Comparison of ENCODE assay signal across 8 cellular contexts in the genomic region with DNA sequence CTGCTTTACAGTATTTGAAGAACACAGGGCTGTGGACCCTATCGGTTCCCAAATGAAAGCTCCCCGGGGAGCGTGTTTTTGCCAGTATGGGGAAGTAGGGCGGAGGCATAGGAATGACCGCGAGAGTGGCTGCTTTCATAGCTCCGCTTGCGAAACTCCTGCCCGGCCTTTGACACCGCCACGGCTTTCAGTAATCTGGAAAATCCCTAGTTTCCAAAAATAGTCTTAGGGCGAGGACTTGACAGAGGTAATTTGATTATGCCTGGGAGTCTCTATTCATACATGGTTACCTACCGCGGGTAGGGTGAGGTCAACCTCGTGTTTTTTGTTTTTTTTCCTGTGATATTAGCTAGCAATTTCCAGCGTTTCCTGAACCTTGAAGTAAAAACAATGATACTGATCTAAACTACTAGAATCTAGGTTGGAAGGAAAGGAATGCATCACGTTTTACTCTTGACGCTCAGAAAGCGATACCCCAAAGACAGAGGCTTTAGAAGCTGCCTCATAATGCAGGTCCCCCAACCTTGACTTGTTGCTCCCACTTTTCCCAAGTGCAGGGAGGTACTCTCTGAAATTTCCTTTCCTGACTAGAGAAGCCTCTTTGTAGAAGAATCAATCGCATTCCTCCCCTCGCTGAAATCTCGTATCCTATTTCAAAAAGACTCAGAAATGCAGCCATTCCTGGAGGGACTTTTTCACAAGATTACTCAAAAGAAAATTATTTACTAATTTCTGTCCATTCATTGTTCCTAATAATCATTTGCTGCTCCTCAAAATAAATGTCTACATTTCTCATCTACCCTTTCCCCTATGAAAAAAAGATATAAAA. TPM values are rescaled to one million over a fixed set of nuclear protein-coding genes. Genes with fewer than 3 reads are reported as not detected.
A peak's percentile ranks its signal among the peaks of the same experiment; 100 is the strongest.
DNase-seq lines count a peak whose midpoint lies in the region; ATAC-seq and FAIRE-seq lines count a peak whose summit lies in the region.

No MANE protein-coding gene starts in this region.

- no peaks in the 10 kb centered on the region for H3K9me3 ChIP-seq in endocrine pancreas (ENCODE audit: control insufficient read depth, low read length)
- H3K9me3 ChIP-seq in mesodermal cell (ENCODE audit: control insufficient read depth, low read length), result no peaks in the 10 kb centered on the region

- H3K9ac ChIP-seq in endocrine pancreas (ENCODE audit: control insufficient read depth, insufficient read depth, low read length), result peak overlapping the region; percentile 99

- H3K4me3 ChIP-seq in endocrine pancreas (ENCODE audit: control insufficient read depth, insufficient read depth, low read length) (peak overlapping the region; percentile 77), mesodermal cell (ENCODE audit: extremely low read depth, insufficient read depth, low read length, poor library complexity, severe bottlenecking) (peak overlapping the region; percentile 97)

- WGBS in mesodermal cell (ENCODE audit: insufficient coverage in 2 of 2), 2 experiments, result 43 to 44% methylated on average over 10 of the region's 22 CpGs

- no peaks in the 10 kb centered on the region for H3K27me3 ChIP-seq in endocrine pancreas (ENCODE audit: control insufficient read depth, insufficient read depth, low read length)

- peaks cover 3% of the 10 kb centered on the region for H3K36me3 ChIP-seq in endocrine pancreas (ENCODE audit: control insufficient read depth, insufficient read depth, low read length)
- peaks cover 30% of the 10 kb centered on the region for H3K36me3 ChIP-seq in mesodermal cell (ENCODE audit: control insufficient read depth, insufficient read depth, low read length)

- peak overlapping the region; percentile 99 for H3K27ac ChIP-seq in mesodermal cell (ENCODE audit: low read depth, low read length, severe bottlenecking)

- H3K4me1 ChIP-seq in endocrine pancreas (ENCODE audit: control insufficient read depth, insufficient read depth, low read length) (peaks cover 37% of the 10 kb centered on the region), mesodermal cell (ENCODE audit: control insufficient read depth, insufficient read depth, low read length, poor library complexity, severe bottlenecking) (peaks cover 8% of the 10 kb centered on the region)

- peak; percentile 45 for ATAC-seq in HG03025 (IDR thresholded peaks at IDR 0.05; ENCODE audit: low FRiP score, unreplicated experiment)

- DNase-seq in AG08396 (ENCODE audit: low spot score), result peak; percentile 77
- no peak for DNase-seq in GM18507 (ENCODE audit: extremely low spot score, insufficient read length, low read depth)
- DNase-seq in NCI-H2107 treated with DMSO at 0.1 percent for 48 hours (lab: John Stamatoyannopoulos, UW; ENCODE audit: unreplicated experiment), result peak; percentile 77
- peak; percentile 28 for DNase-seq in activated CD4-positive, CD25-positive, alpha-beta regulatory T cell treated with anti-CD3 and anti-CD28 coated beads, Interleukin-2, amount 50 U/mL, for 16 hours (ENCODE audit: low read depth, low spot score)
- DNase-seq in stimulated activated CD8-positive, alpha-beta memory T cell treated with anti-CD3 and anti-CD28 coated beads, Interleukin-7, amount 100 ng/mL, for 4 hours (ENCODE audit: low read depth in 2 of 2), result peak; percentile 43 to 54

- peak; percentile 60 for FAIRE-seq in GM18507 (lab: Jason Lieb, UNC)

RNA-seq across cellular contexts. Expression of a gene that starts 0.9 kb away (rescaled TPM):
- 71.1 TPM for polyA plus RNA-seq in mesodermal cell (2013, experiment 1 of 2)
- polyA plus RNA-seq in mesodermal cell (2013, experiment 2 of 2), result 69.7 TPM
